1 cellular context compared by ENCODE assay signal in the genomic region with DNA sequence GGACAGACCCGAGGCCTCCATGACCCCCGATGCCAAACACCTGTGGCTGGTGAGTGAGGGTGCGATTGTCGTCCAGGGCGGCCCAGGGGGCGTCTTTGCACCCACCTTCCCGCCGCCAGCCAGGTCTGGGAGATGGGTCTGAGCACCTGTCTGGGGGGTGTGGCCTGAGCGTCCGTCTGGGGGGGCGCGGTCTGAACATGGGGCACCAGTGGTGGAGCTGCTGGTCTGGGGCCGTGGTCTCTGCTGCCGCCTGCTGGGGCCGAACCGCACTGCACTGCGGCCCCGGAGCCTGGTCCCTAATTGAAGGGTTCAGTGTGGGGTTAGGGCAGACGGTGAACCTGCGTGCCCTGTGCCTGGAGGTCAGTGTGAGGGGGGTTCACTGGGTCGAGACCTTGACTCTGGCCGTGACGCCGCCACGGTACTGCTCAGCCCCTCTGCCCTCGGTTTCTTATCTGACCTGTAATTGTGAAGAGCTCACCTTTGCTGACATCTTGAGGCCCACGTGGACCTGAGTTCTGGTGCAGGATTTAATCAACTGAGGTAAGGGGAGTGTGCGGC.
TF ChIP-seq lines count a peak whose summit lies in the region.

No MANE protein-coding gene starts in this region.

TF ChIP-seq in GM12878, 131 proteins besides CTCF, POLR2A, EP300 and RAD21:
- 0 out of 2 replicates have a peak, but pooled peaks have one; percentile 49 for TF ChIP-seq RB1 (IDR thresholded peaks at IDR 0.05; ENCODE audit: borderline replicate concordance)
- no peak for TF ChIP-seq RFX5 (IDR thresholded peaks at IDR 0.05; ENCODE audit: low read depth, low read length)
- no peak for TF ChIP-seq STAT1 (conservative IDR thresholded peaks at IDR 0.05)
- TF ChIP-seq NR2C1 (IDR thresholded peaks at IDR 0.05), result peak; percentile 75
- TF ChIP-seq MXI1 (IDR thresholded peaks at IDR 0.05; ENCODE audit: low read depth, low read length), result peak; percentile 38; the same call in 1 of the 2 replicates
- peak; percentile 42; the same call in 1 of the 2 replicates for TF ChIP-seq SMARCA5 (IDR thresholded peaks at IDR 0.05)
- TF ChIP-seq, protein P1, sequence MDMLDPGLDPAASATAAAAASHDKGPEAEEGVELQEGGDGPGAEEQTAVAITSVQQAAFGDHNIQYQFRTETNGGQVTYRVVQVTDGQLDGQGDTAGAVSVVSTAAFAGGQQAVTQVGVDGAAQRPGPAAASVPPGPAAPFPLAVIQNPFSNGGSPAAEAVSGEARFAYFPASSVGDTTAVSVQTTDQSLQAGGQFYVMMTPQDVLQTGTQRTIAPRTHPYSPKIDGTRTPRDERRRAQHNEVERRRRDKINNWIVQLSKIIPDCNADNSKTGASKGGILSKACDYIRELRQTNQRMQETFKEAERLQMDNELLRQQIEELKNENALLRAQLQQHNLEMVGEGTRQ (IDR thresholded peaks at IDR 0.05; ENCODE audit: borderline replicate concordance, low read depth, low read length), result no peak
- TF ChIP-seq STAT3 (IDR thresholded peaks at IDR 0.05; ENCODE audit: low read depth, low read length), result no peak
- no peak for TF ChIP-seq CBFB (IDR thresholded peaks at IDR 0.05; ENCODE audit: low read depth)
- peak; percentile 50; the same call in 1 of the 2 replicates for TF ChIP-seq RUNX3 (IDR thresholded peaks at IDR 0.05; ENCODE audit: low read length)
- peak; percentile 83 for TF ChIP-seq NR2F1 (conservative IDR thresholded peaks at IDR 0.05)
- peak; percentile 80 for TF ChIP-seq SMC3 (IDR thresholded peaks at IDR 0.05; ENCODE audit: borderline replicate concordance, low read length)
- TF ChIP-seq PAX5 (IDR thresholded peaks at IDR 0.05; ENCODE audit: borderline replicate concordance, low read depth, low read length), result peak; percentile 12; the same call in 1 of the 2 replicates
